9 cellular contexts compared by ENCODE assay signal in genomic region chr9:21182810-21183736, GRCh38. TPM values are rescaled to one million over a fixed set of nuclear protein-coding genes. Genes with fewer than 3 reads are reported as not detected.
DNase-seq lines count a peak whose midpoint lies in the region; ATAC-seq, FAIRE-seq and TF ChIP-seq lines count a peak whose summit lies in the region.
"Not testable (repeated sequence)": the region's sequence is repeated elsewhere in the genome, so short reads cannot be mapped to it uniquely, and the experiment has no call there.
"Had no signal": no experiment of that assay in that cellular context is flagged by ENCODE, and none has a peak within 500 bp of the region (broad histone marks: within the 10 kb centered on the region; RNA-seq: fewer than 3 reads in every experiment).

No MANE protein-coding gene starts in this region.

- not testable (repeated sequence) for H3F3A ChIP-seq in smooth muscle cell (ENCODE audit: low read depth)

- TF ChIP-seq CTCF in bronchial epithelial cell (IDR thresholded peaks at IDR 0.05; ENCODE audit: insufficient read depth, low read length, severe bottlenecking), result peak; percentile 44
- TF ChIP-seq CTCF in smooth muscle cell (IDR thresholded peaks at IDR 0.05; ENCODE audit: borderline replicate concordance, insufficient read depth, poor library complexity, severe bottlenecking), result peak; percentile 48

- not testable (repeated sequence) for H3K4me1 ChIP-seq in smooth muscle cell (ENCODE audit: low read depth)

- not testable (repeated sequence) for H3K9ac ChIP-seq in smooth muscle cell (ENCODE audit: low read depth)

- FAIRE-seq in bronchial epithelial cell (lab: Jason Lieb, UNC), result not testable (repeated sequence)

- 31% methylated on average over 4 of the region's 4 CpGs for WGBS in smooth muscle cell (ENCODE audit: low lambda C conversion rate)

- not testable (repeated sequence) for H3K4me2 ChIP-seq in smooth muscle cell

- not testable (repeated sequence) for H3K79me2 ChIP-seq in smooth muscle cell (ENCODE audit: low read depth)

- not testable (repeated sequence) for H2AFZ ChIP-seq in smooth muscle cell (ENCODE audit: low read depth)

- peak; percentile 86 for ATAC-seq in GM19438 (IDR thresholded peaks at IDR 0.05; ENCODE audit: low read depth, unreplicated experiment)
- peak; percentile 96 for ATAC-seq in HG02885 (IDR thresholded peaks at IDR 0.05; ENCODE audit: poor library complexity, unreplicated experiment)

- not testable (repeated sequence) for H3K9me3 ChIP-seq in smooth muscle cell (replicated peaks; ENCODE audit: low read depth)

- not testable (repeated sequence) for H3K4me3 ChIP-seq in bronchial epithelial cell (ENCODE audit: low read depth, low read length); smooth muscle cell

- H3K36me3 ChIP-seq in bronchial epithelial cell (ENCODE audit: control insufficient read depth, insufficient read depth, low read length); smooth muscle cell (ENCODE audit: low read depth): not testable (repeated sequence)

- not testable (repeated sequence) for H3K27ac ChIP-seq in smooth muscle cell (ENCODE audit: low read depth)

- H4K20me1 ChIP-seq in smooth muscle cell (ENCODE audit: low read depth), result not testable (repeated sequence)

- not testable (repeated sequence) for H3K27me3 ChIP-seq in bronchial epithelial cell (ENCODE audit: control insufficient read depth, insufficient read depth, low read length); smooth muscle cell (ENCODE audit: low read depth)

- peak; percentile 14 for DNase-seq in EL
- DNase-seq in LHCN-M2 (ENCODE audit: low read depth), result peak; percentile 13
- peak; percentile 22 for DNase-seq in SW480 (ENCODE audit: low spot score)
- DNase-seq in bronchial epithelial cell (ENCODE audit: low read depth), result peak; percentile 15
- DNase-seq in inferior parietal cortex (ENCODE audit: extremely low spot score), result peak; percentile 9
- not testable (repeated sequence) for DNase-seq in smooth muscle cell (lab: John Stamatoyannopoulos, UW; ENCODE audit: unreplicated experiment)

RNA-seq across cellular contexts. Expression of gene IFNA4, which starts 4.3 kb away (rescaled TPM):
- total RNA-seq in LHCN-M2 (2014; rRNA removed) (not detected in 2 replicates), bronchial epithelial cell (not detected in 2 replicates), smooth muscle cell (not detected in 2 replicates)
- polyA plus RNA-seq in LHCN-M2 (2012), result not detected
- not detected in 2 replicates for polyA plus RNA-seq in smooth muscle cell
- total RNA-seq: SJSA1 had no signal

RNA-seq across cellular contexts. Expression of gene IFNA21, which starts 16.6 kb away (rescaled TPM):
- total RNA-seq in LHCN-M2 (2014; rRNA removed) (not detected in 2 replicates), bronchial epithelial cell (not detected in 2 replicates), smooth muscle cell (not detected in 2 replicates)
- not detected for polyA plus RNA-seq in LHCN-M2 (2012)
- polyA plus RNA-seq in smooth muscle cell, result not detected in 2 replicates
- total RNA-seq: SJSA1 had no signal

RNA-seq across cellular contexts. Expression of gene IFNA7, which starts 18.9 kb away (rescaled TPM):
- total RNA-seq in LHCN-M2 (2014; rRNA removed), result not detected in 2 replicates
- polyA plus RNA-seq in LHCN-M2 (2012), result not detected
- not detected in 2 replicates for total RNA-seq in bronchial epithelial cell
- total RNA-seq in smooth muscle cell, result not detected in 2 replicates
- polyA plus RNA-seq in smooth muscle cell, result not detected in 2 replicates
- total RNA-seq: SJSA1 had no signal

RNA-seq across cellular contexts. Expression of gene IFNA10, which starts 23.9 kb away (rescaled TPM):
- total RNA-seq in LHCN-M2 (2014; rRNA removed) (not detected in 2 replicates), bronchial epithelial cell (not detected in 2 replicates), smooth muscle cell (not detected in 2 replicates)
- not detected for polyA plus RNA-seq in LHCN-M2 (2012)
- not detected in 2 replicates for polyA plus RNA-seq in smooth muscle cell
- total RNA-seq: SJSA1 had no signal

RNA-seq across cellular contexts. Expression of gene IFNA16, which starts 34.0 kb away (rescaled TPM):
- not detected in 2 replicates for total RNA-seq in LHCN-M2 (2014; rRNA removed)
- polyA plus RNA-seq in LHCN-M2 (2012), result not detected
- total RNA-seq in bronchial epithelial cell, result not detected in 2 replicates
- total RNA-seq in smooth muscle cell, result not detected in 2 replicates
- polyA plus RNA-seq in smooth muscle cell, result not detected in 2 replicates
- total RNA-seq: SJSA1 had no signal
